Comparison of ENCODE assay signal across 9 cellular contexts in genomic region chr14:105201156-105201927, GRCh38. TPM values are rescaled to one million over a fixed set of nuclear protein-coding genes. Genes with fewer than 3 reads are reported as not detected.
DNase-seq lines count a peak whose midpoint lies in the region; ATAC-seq and TF ChIP-seq lines count a peak whose summit lies in the region.
"Had no signal": no experiment of that assay in that cellular context is flagged by ENCODE, and none has a peak within 500 bp of the region (broad histone marks: within the 10 kb centered on the region; RNA-seq: fewer than 3 reads in every experiment).

No MANE protein-coding gene starts in this region.

- H3K4me1 ChIP-seq in SK-N-SH (ENCODE audit: control insufficient read depth in 1 of 2, insufficient read depth in 2 of 2, low read depth in 1 of 2, low read length in 1 of 2) = peaks cover 0 to 59% of the 10 kb centered on the region in 2 experiments; a peak in 1 of 4 replicates
- H3K4me1 ChIP-seq in Loucy (ENCODE audit: insufficient read depth, low read length, poor library complexity, severe bottlenecking) = peaks cover 36% of the 10 kb centered on the region
- H3K4me1 ChIP-seq in psoas muscle = peaks cover 33% of the 10 kb centered on the region
- no peaks in the 10 kb centered on the region for H3K4me1 ChIP-seq in MM.1S (ENCODE audit: low read length)

- H3K27ac ChIP-seq in SK-N-SH (ENCODE audit: low read depth in 2 of 2, low read length in 1 of 2) = no peak overlapping the region; a peak in 1 of 4 replicates
- H3K27ac ChIP-seq in psoas muscle = peak overlapping the region; percentile 41
- H3K27ac ChIP-seq in MM.1S (ENCODE audit: low read length) = no peak overlapping the region

- peaks cover 86% of the 10 kb centered on the region for H3K27me3 Mint-ChIP-seq in dendritic cell treated with granulocyte-macrophage colony-stimulating factor and Interleukin-4, amounts not matched to agents 40 ng/mL and 50 ng/mL, for 4 days

- peak; percentile 36; the same call in 1 of the 2 replicates for TF ChIP-seq RAD21 in SK-N-SH (IDR thresholded peaks at IDR 0.05; ENCODE audit: low read length)

- H3K4me2 ChIP-seq in SK-N-SH (no peak overlapping the region), Loucy (ENCODE audit: low read depth, low read length, poor library complexity, severe bottlenecking) (peak overlapping the region; percentile 82), MM.1S (ENCODE audit: low read depth, low read length) (no peak overlapping the region)

- WGBS in SK-N-SH (ENCODE audit: low lambda C conversion rate) = 77% methylated on average over 10 of the region's 28 CpGs
- 54 to 59% (median 57%) methylated on average over 28 of the region's 28 CpGs for WGBS in psoas muscle, 3 donors

- no peak overlapping the region for H2AFZ ChIP-seq in SK-N-SH (ENCODE audit: low read depth)
- peak overlapping the region; percentile 70 for H2AFZ ChIP-seq in Loucy (ENCODE audit: low read length)
- H2AFZ ChIP-seq in MM.1S (ENCODE audit: low read length) = no peak overlapping the region

- H3K9me3 ChIP-seq in SK-N-SH (no peaks in the 10 kb centered on the region), Loucy (ENCODE audit: insufficient read depth, low read depth, low read length) (no peaks in the 10 kb centered on the region), psoas muscle (no peaks in the 10 kb centered on the region), MM.1S (replicated peaks; ENCODE audit: insufficient read depth, low read length) (no peaks in the 10 kb centered on the region)

- peak overlapping the region; percentile 37 for H3K4me3 Mint-ChIP-seq in dendritic cell treated with granulocyte-macrophage colony-stimulating factor and Interleukin-4, amounts not matched to agents 40 ng/mL and 50 ng/mL, for 4 days

- no peak for DNase-seq in SK-N-SH
- no peak for DNase-seq in psoas muscle
- no peak for DNase-seq in LoVo (ENCODE audit: low spot score)
- DNase-seq in MM.1S = no peak
- DNase-seq: foreskin fibroblast had no signal

- no peaks in the 10 kb centered on the region for H3K79me2 ChIP-seq in SK-N-SH (ENCODE audit: insufficient read depth)
- H3K79me2 ChIP-seq in Loucy (ENCODE audit: insufficient read depth, low read length) = no peaks in the 10 kb centered on the region
- H3K79me2 ChIP-seq in MM.1S (ENCODE audit: low read length) = no peaks in the 10 kb centered on the region

- peak overlapping the region; percentile 81 for H3K27ac Mint-ChIP-seq in dendritic cell treated with granulocyte-macrophage colony-stimulating factor and Interleukin-4, amounts not matched to agents 40 ng/mL and 50 ng/mL, for 4 days

- H4K20me1 ChIP-seq in SK-N-SH (ENCODE audit: insufficient read depth) = no peaks in the 10 kb centered on the region
- no peaks in the 10 kb centered on the region for H4K20me1 ChIP-seq in Loucy (ENCODE audit: insufficient read depth, low read length, poor library complexity, severe bottlenecking)
- no peaks in the 10 kb centered on the region for H4K20me1 ChIP-seq in MM.1S (ENCODE audit: insufficient read depth, low read length)

- no peaks in the 10 kb centered on the region for H3K9me2 ChIP-seq in SK-N-SH
- no peaks in the 10 kb centered on the region for H3K9me2 ChIP-seq in Loucy (replicated peaks; ENCODE audit: low read depth, low read length)
- H3K9me2 ChIP-seq in MM.1S (replicated peaks; ENCODE audit: insufficient read depth, low read length) = no peaks in the 10 kb centered on the region

- no peaks in the 10 kb centered on the region for H3K36me3 ChIP-seq in SK-N-SH (replicated peaks in 1 of 2; ENCODE audit: control insufficient read depth in 1 of 2, insufficient read depth in 2 of 2, low read length in 1 of 2)
- no peaks in the 10 kb centered on the region for H3K36me3 ChIP-seq in Loucy (ENCODE audit: insufficient read depth, low read length)
- H3K36me3 ChIP-seq in psoas muscle (ENCODE audit: insufficient read depth in 1 of 2, low read depth in 1 of 2) = no peaks in the 10 kb centered on the region
- H3K36me3 ChIP-seq in MM.1S (replicated peaks; ENCODE audit: insufficient read depth, low read length) = no peaks in the 10 kb centered on the region

- no peaks in the 10 kb centered on the region for H3F3A ChIP-seq in SK-N-SH (replicated peaks; ENCODE audit: insufficient read depth)
- H3F3A ChIP-seq in Loucy (ENCODE audit: low read depth) = no peaks in the 10 kb centered on the region
- no peaks in the 10 kb centered on the region for H3F3A ChIP-seq in MM.1S (ENCODE audit: insufficient read depth, low read length)

- H3K27me3 ChIP-seq in SK-N-SH (ENCODE audit: insufficient read depth) (no peaks in the 10 kb centered on the region), Loucy (ENCODE audit: insufficient read depth, low read length, poor library complexity, severe bottlenecking) (no peaks in the 10 kb centered on the region), psoas muscle (ENCODE audit: insufficient read depth in 3 of 3, low read length in 2 of 3) (peaks cover 0 to 35% (median 5%) of the 10 kb centered on the region in 3 donors), MM.1S (replicated peaks; ENCODE audit: insufficient read depth, low read length) (peaks cover 37% of the 10 kb centered on the region)

- H3K9ac ChIP-seq in SK-N-SH = no peak overlapping the region
- peak overlapping the region; percentile 68 for H3K9ac ChIP-seq in Loucy (ENCODE audit: low read depth, low read length, poor library complexity, severe bottlenecking)
- H3K9ac ChIP-seq in MM.1S (ENCODE audit: low read length) = no peak overlapping the region

- POLR2A ChIA-PET in SK-N-SH (lab: Yijun Ruan, JAX) = no interaction called here

- H3K4me3 ChIP-seq in SK-N-SH (ENCODE audit: low read depth in 2 of 2, low read length in 1 of 2) (no peak overlapping the region), Loucy (ENCODE audit: low read length, poor library complexity, severe bottlenecking) (peak overlapping the region; percentile 68), psoas muscle (no peak overlapping the region), MM.1S (ENCODE audit: low read length) (no peak overlapping the region)

- intact Hi-C loops in dendritic cell treated with granulocyte-macrophage colony-stimulating factor and Interleukin-4, amounts not matched to agents 40 ng/mL and 50 ng/mL, for 4 days (cut with micrococcal nuclease) = no loop called here
- intact Hi-C loops in psoas muscle (cut with DNase I) = loop anchor here in 1 of 2 donors (5.0 kb wide), 3 partner anchors 81 to 151 kb away; no protein-coding TSS in a partner anchor

- CTCF ChIA-PET in SK-N-SH (lab: Yijun Ruan, JAX) = interaction anchor here (0.5 to 2.6 kb wide), 22 partner anchors 8 to 288 kb away, joined by 3 to 10 read pairs (median 4); partner anchors contain the start of gene BTBD6

- no peak for TF ChIP-seq EP300 in SK-N-SH (IDR thresholded peaks at IDR 0.05; ENCODE audit: borderline replicate concordance in 1 of 2, low read depth in 1 of 2, low read length in 1 of 2)

- TF ChIP-seq CTCF in SK-N-SH (IDR thresholded peaks at IDR 0.05) (no peak), Loucy (conservative IDR thresholded peaks at IDR 0.05; ENCODE audit: low read length) (peak; percentile 63), psoas muscle (IDR thresholded peaks at IDR 0.05) (no peak), MM.1S (IDR thresholded peaks at IDR 0.05; ENCODE audit: low read length) (no peak)

- H3K36me3 Mint-ChIP-seq in dendritic cell treated with granulocyte-macrophage colony-stimulating factor and Interleukin-4, amounts not matched to agents 40 ng/mL and 50 ng/mL, for 4 days (ENCODE audit: low read depth) = no peaks in the 10 kb centered on the region

- ATAC-seq in SK-N-SH treated with all-trans-retinoic acid at 6 μM for 48 hours = no peak
- ATAC-seq in psoas muscle = no peak
- ATAC-seq in GM18867 (IDR thresholded peaks at IDR 0.05; ENCODE audit: unreplicated experiment) = no peak

- peaks cover 68% of the 10 kb centered on the region for H3K4me1 Mint-ChIP-seq in dendritic cell treated with granulocyte-macrophage colony-stimulating factor and Interleukin-4, amounts not matched to agents 40 ng/mL and 50 ng/mL, for 4 days (ENCODE audit: low read depth)

- H3K9me3 Mint-ChIP-seq in dendritic cell treated with granulocyte-macrophage colony-stimulating factor and Interleukin-4, amounts not matched to agents 40 ng/mL and 50 ng/mL, for 4 days = no peaks in the 10 kb centered on the region

TF ChIP-seq in SK-N-SH, 30 proteins besides CTCF, POLR2A, EP300 and RAD21:
- TF ChIP-seq SMC3 (IDR thresholded peaks at IDR 0.05; ENCODE audit: low read depth, low read length) (peak; percentile 24; the same call in 1 of the 2 replicates), GABPA (IDR thresholded peaks at IDR 0.05; ENCODE audit: low read depth) (no peak)
TF ChIP-seq in SK-N-SH: peak in this region for 1.

TF ChIP-seq in SK-N-SH treated with all-trans-retinoic acid at 6 μM for 48 hours, 23 proteins besides CTCF, POLR2A, EP300 and RAD21 (continues in another document):
- TF ChIP-seq, protein P1, sequence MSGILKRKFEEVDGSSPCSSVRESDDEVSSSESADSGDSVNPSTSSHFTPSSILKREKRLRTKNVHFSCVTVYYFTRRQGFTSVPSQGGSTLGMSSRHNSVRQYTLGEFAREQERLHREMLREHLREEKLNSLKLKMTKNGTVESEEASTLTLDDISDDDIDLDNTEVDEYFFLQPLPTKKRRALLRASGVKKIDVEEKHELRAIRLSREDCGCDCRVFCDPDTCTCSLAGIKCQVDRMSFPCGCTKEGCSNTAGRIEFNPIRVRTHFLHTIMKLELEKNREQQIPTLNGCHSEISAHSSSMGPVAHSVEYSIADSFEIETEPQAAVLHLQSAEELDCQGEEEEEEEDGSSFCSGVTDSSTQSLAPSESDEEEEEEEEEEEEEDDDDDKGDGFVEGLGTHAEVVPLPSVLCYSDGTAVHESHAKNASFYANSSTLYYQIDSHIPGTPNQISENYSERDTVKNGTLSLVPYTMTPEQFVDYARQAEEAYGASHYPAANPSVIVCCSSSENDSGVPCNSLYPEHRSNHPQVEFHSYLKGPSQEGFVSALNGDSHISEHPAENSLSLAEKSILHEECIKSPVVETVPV (CRISPR knock-in tag; IDR thresholded peaks at IDR 0.05) = no peak
- TF ChIP-seq ZFP3 (CRISPR knock-in tag; IDR thresholded peaks at IDR 0.05) = no peak
- TF ChIP-seq SNAI2 (CRISPR knock-in tag; IDR thresholded peaks at IDR 0.05) = no peak
- no peak for TF ChIP-seq ESRRG (CRISPR knock-in tag; IDR thresholded peaks at IDR 0.05)
- TF ChIP-seq TOX (CRISPR knock-in tag; IDR thresholded peaks at IDR 0.05; ENCODE audit: borderline replicate concordance) = no peak

RNA-seq across cellular contexts. Expression of gene NUDT14, which starts 20.2 kb away (rescaled TPM):
- 15.8 and 18.4 TPM in 2 replicates for polyA plus RNA-seq in SK-N-SH (2012; rRNA removed)
- 8.1 and 11.3 TPM in 2 replicates for polyA plus RNA-seq in SK-N-SH (2012; cell fraction: cytosol; rRNA removed)
- polyA plus RNA-seq in SK-N-SH (2012; cell fraction: nucleus; rRNA removed) = 27.3 and 44.1 TPM in 2 replicates
- 10 to 100 TPM; 23.3 to 44.5 (median 24.6) TPM for total RNA-seq in psoas muscle
- polyA plus RNA-seq in psoas muscle = 10 to 100 TPM; 14.7 to 45.4 (median 22.3) TPM

RNA-seq across cellular contexts. Expression of gene JAG2, which starts 32.8 kb away (rescaled TPM):
- polyA plus RNA-seq in SK-N-SH (2012; rRNA removed) = 1.7 TPM in 2 replicates
- 0.55 and 0.77 TPM in 2 replicates for polyA plus RNA-seq in SK-N-SH (2012; cell fraction: cytosol; rRNA removed)
- 8.9 and 10.2 TPM in 2 replicates for polyA plus RNA-seq in SK-N-SH (2012; cell fraction: nucleus; rRNA removed)
- 10 to 100 TPM; 18.4 to 34.0 (median 28.2) TPM for total RNA-seq in psoas muscle
- polyA plus RNA-seq in psoas muscle = 10 to 100 TPM; 10.6 to 25.9 (median 10.6) TPM

RNA-seq across cellular contexts. Expression of gene BTBD6, which starts 47.0 kb away (rescaled TPM):
- polyA plus RNA-seq in SK-N-SH (2012; rRNA removed) (20.9 and 21.0 TPM in 2 replicates), psoas muscle (10 to 100 TPM; 48.3 to 79.7 (median 72.2) TPM)
- polyA plus RNA-seq in SK-N-SH (2012; cell fraction: cytosol; rRNA removed) = 10.8 and 15.6 TPM in 2 replicates
- 53.9 and 56.9 TPM in 2 replicates for polyA plus RNA-seq in SK-N-SH (2012; cell fraction: nucleus; rRNA removed)
- total RNA-seq in psoas muscle = 10 to 100 TPM; 56.9 to 75.3 (median 69.1) TPM
